In the genomic region with DNA sequence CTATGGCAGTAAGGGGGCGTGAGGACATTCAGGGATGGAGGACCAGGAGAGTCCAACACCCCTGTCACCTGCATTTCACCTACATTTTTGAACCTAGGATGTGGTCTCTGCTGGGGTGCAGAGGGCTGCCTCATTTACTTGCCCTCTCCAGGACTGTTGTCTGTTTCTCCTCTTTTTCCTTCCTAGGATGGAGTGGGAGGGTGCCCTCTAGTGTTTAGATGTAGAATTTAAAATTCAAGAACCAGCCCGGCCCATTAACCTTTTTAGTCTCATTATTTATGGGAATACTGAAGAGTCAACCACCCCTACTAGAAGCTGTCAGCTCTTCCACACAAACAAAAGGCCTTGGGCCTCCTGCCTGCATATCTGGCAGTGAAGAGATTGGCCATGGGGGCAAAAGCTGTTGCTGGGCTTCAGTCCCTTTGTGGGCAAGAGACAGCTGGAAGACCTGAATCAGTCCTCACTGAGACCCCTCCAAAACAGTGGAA, we compare ENCODE assay signal across 8 cellular contexts. TPM values are rescaled to one million over a fixed set of nuclear protein-coding genes. Genes with fewer than 3 reads are reported as not detected.
A peak's percentile ranks its signal among the peaks of the same experiment; 100 is the strongest.
DNase-seq lines count a peak whose midpoint lies in the region; ATAC-seq and TF ChIP-seq lines count a peak whose summit lies in the region.

No MANE protein-coding gene starts in this region.

- H3K27ac ChIP-seq in H9 (ENCODE audit: insufficient read length, low read depth, low read length): no peak overlapping the region
- no peak overlapping the region for H3K27ac ChIP-seq in neural progenitor cell

- no peak overlapping the region for H2BK20ac ChIP-seq in H9 (ENCODE audit: low read depth, low read length, poor library complexity, severe bottlenecking)

- no peak overlapping the region for H2BK120ac ChIP-seq in H9 (ENCODE audit: low read depth, low read length, poor library complexity, severe bottlenecking)

- DNase-seq in D341Med (ENCODE audit: low spot score) (peak; percentile 77), H9 (no peak), OCI-M1 (lab: John Stamatoyannopoulos, UW) (peak; percentile 69), neural progenitor cell (ENCODE audit: low spot score) (peak; percentile 68)
- peak in 2 of 3 experiments; percentile 22 to 24 for DNase-seq in effector memory CD8-positive, alpha-beta T cell

- H3K27me3 Mint-ChIP-seq in H9 (ENCODE audit: low read depth) (no peaks in the 10 kb centered on the region; the same call in 1 of the 2 replicates), neural progenitor cell (ENCODE audit: insufficient read depth, low read depth) (peaks cover 17% of the 10 kb centered on the region)
- peaks cover 15 to 31% of the 10 kb centered on the region in 2 donors for H3K27me3 Mint-ChIP-seq in effector memory CD8-positive, alpha-beta T cell

- no peaks in the 10 kb centered on the region for H3K9me3 ChIP-seq in H9 (ENCODE audit: control insufficient read depth, low read depth, low read length)
- no peaks in the 10 kb centered on the region for H3K9me3 ChIP-seq in neural progenitor cell (ENCODE audit: low read depth)

- peaks cover 21% of the 10 kb centered on the region for H3F3A ChIP-seq in neural progenitor cell (ENCODE audit: low read depth)

- no peak overlapping the region for H4K8ac ChIP-seq in H9 (replicated peaks; ENCODE audit: insufficient read length, low read depth, low read length)

- H3K36me3 ChIP-seq in neural progenitor cell: no peaks in the 10 kb centered on the region

- no peak overlapping the region for H3K18ac ChIP-seq in H9 (ENCODE audit: insufficient read length, low read depth, low read length)

- WGBS in H9 (ENCODE audit: extremely low coverage, insufficient read length, low lambda C conversion rate): no CpG with 5 or more reads among the region's 2 CpGs

- no peaks in the 10 kb centered on the region; a peak in 1 of 5 replicates for H3K9me3 Mint-ChIP-seq in H9
- H3K9me3 Mint-ChIP-seq in effector memory CD8-positive, alpha-beta T cell: no peaks in the 10 kb centered on the region
- no peaks in the 10 kb centered on the region for H3K9me3 Mint-ChIP-seq in neural progenitor cell

- H4K5ac ChIP-seq in H9 (ENCODE audit: insufficient read length, low read depth, low read length): no peak overlapping the region

- H3K14ac ChIP-seq in H9 (ENCODE audit: insufficient read depth, low read length): no peak overlapping the region

- H3K27ac Mint-ChIP-seq in H9 (no peak overlapping the region; a peak in 2 of 7 replicates), neural progenitor cell (no peak overlapping the region)
- no peak overlapping the region for H3K27ac Mint-ChIP-seq in effector memory CD8-positive, alpha-beta T cell

- H3K79me2 ChIP-seq in H9 (ENCODE audit: insufficient read depth, low read length) (no peaks in the 10 kb centered on the region; the same call in 1 of the 2 replicates), neural progenitor cell (ENCODE audit: low read depth) (peaks cover 20% of the 10 kb centered on the region)

- ATAC-seq in effector memory CD8-positive, alpha-beta T cell (replicated peaks): no peak
- ATAC-seq in GM21717 (IDR thresholded peaks at IDR 0.05; ENCODE audit: unreplicated experiment) (no peak), HG03520 (IDR thresholded peaks at IDR 0.05; ENCODE audit: unreplicated experiment) (no peak), esophagus mucosa (no peak)

- TF ChIP-seq CTCF in H9 (conservative IDR thresholded peaks at IDR 0.05): peak; percentile 87
- peak; percentile 85 for TF ChIP-seq CTCF in neural progenitor cell (IDR thresholded peaks at IDR 0.05)

- no peak overlapping the region for H2BK5ac ChIP-seq in H9 (ENCODE audit: insufficient read length, low read length)

- H3K9ac ChIP-seq in H9 (ENCODE audit: extremely low read depth, insufficient read length, low read length): no peak overlapping the region
- H3K9ac ChIP-seq in neural progenitor cell: no peak overlapping the region

- H2AK5ac ChIP-seq in H9 (ENCODE audit: insufficient read length, low read length): no peak overlapping the region

- H3K4me2 ChIP-seq in H9 (ENCODE audit: insufficient read depth, insufficient read length, low read length) (no peak overlapping the region), neural progenitor cell (no peak overlapping the region)

- H2BK12ac ChIP-seq in H9 (ENCODE audit: insufficient read length, low read depth, low read length): no peak overlapping the region

- H3K36me3 Mint-ChIP-seq in H9 (ENCODE audit: insufficient read depth in 1 of 3, low read depth in 3 of 3): no peaks in the 10 kb centered on the region; a peak in 2 of 7 replicates
- no peaks in the 10 kb centered on the region for H3K36me3 Mint-ChIP-seq in effector memory CD8-positive, alpha-beta T cell (ENCODE audit: insufficient read depth)
- no peaks in the 10 kb centered on the region for H3K36me3 Mint-ChIP-seq in neural progenitor cell

- no peak overlapping the region for H4K91ac ChIP-seq in H9 (ENCODE audit: insufficient read length, low read depth, low read length)

- H3K4ac ChIP-seq in H9 (ENCODE audit: low read depth, low read length): no peak overlapping the region

- H2AFZ ChIP-seq in H9 (ENCODE audit: low read length) (no peak overlapping the region), neural progenitor cell (replicated peaks) (no peak overlapping the region)

- no peak overlapping the region for H3K4me3 ChIP-seq in neural progenitor cell

- H3K4me1 ChIP-seq in H9 (ENCODE audit: insufficient read depth, low read length) (peaks cover 24% of the 10 kb centered on the region; the same call in 1 of the 2 replicates), neural progenitor cell (peaks cover 24% of the 10 kb centered on the region)

- no peaks in the 10 kb centered on the region for H3K79me1 ChIP-seq in H9 (ENCODE audit: insufficient read depth, low read depth, low read length, poor library complexity, severe bottlenecking)

- H3K27me3 ChIP-seq in H9 (ENCODE audit: insufficient read depth, low read length): no peaks in the 10 kb centered on the region
- no peaks in the 10 kb centered on the region for H3K27me3 ChIP-seq in neural progenitor cell

- H3K4me3 Mint-ChIP-seq in H9 (no peak overlapping the region), neural progenitor cell (peak overlapping the region; percentile 25)
- H3K4me3 Mint-ChIP-seq in effector memory CD8-positive, alpha-beta T cell: no peak overlapping the region

- no peak overlapping the region for H3K23ac ChIP-seq in H9 (ENCODE audit: insufficient read length, low read depth, low read length)

- no peak overlapping the region for H3T11ph ChIP-seq in H9 (ENCODE audit: low read length)

- H2BK15ac ChIP-seq in H9 (ENCODE audit: low read depth, low read length): no peak overlapping the region

- peaks cover 8% of the 10 kb centered on the region for H3K23me2 ChIP-seq in H9 (ENCODE audit: insufficient read length, low read depth, low read length, poor library complexity, severe bottlenecking)

- H4K20me1 ChIP-seq in H9 (ENCODE audit: control insufficient read depth, insufficient read depth, insufficient read length) (no peaks in the 10 kb centered on the region), neural progenitor cell (ENCODE audit: low read depth) (peaks cover 18% of the 10 kb centered on the region)

- no peak overlapping the region for H3K56ac ChIP-seq in H9 (ENCODE audit: insufficient read length, low read depth, low read length)

- H3K4me1 Mint-ChIP-seq in H9 (peaks cover 66 to 75% of the 10 kb centered on the region in 2 experiments), neural progenitor cell (peaks cover 39% of the 10 kb centered on the region)
- H3K4me1 Mint-ChIP-seq in effector memory CD8-positive, alpha-beta T cell (ENCODE audit: low read depth in 2 of 2): peaks cover 23 to 27% of the 10 kb centered on the region in 2 donors

RNA-seq across cellular contexts. Expression of a gene that starts 2.5 kb away (rescaled TPM):
- total RNA-seq in H9 (2021) (48.2 and 51.3 TPM in 2 replicates), neural progenitor cell (ENCODE audit: low replicate concordance) (21.5 and 54.9 TPM in 2 replicates), esophagus mucosa (28.0 TPM)

RNA-seq across cellular contexts. Expression of a gene that starts 7.7 kb away (rescaled TPM):
- total RNA-seq in H9 (2021) (14.7 and 15.5 TPM in 2 replicates), neural progenitor cell (ENCODE audit: low replicate concordance) (0.90 TPM in 1 of 2 replicates, not detected in the other), esophagus mucosa (1.6 TPM)

RNA-seq across cellular contexts. Expression of a gene that starts 26.7 kb away (rescaled TPM):
- not detected in 2 replicates for total RNA-seq in H9 (2021)
- not detected in 2 replicates for total RNA-seq in neural progenitor cell (ENCODE audit: low replicate concordance)
- total RNA-seq in esophagus mucosa: not detected

RNA-seq across cellular contexts. Expression of a gene that starts 30.7 kb away (rescaled TPM):
- total RNA-seq in H9 (2021) (2.1 and 2.5 TPM in 2 replicates), neural progenitor cell (ENCODE audit: low replicate concordance) (0.19 and 1.3 TPM in 2 replicates), esophagus mucosa (0.40 TPM)

RNA-seq across cellular contexts. Expression of a gene that starts 33.8 kb away (rescaled TPM):
- total RNA-seq in H9 (2021) (2.1 and 2.3 TPM in 2 replicates), neural progenitor cell (ENCODE audit: low replicate concordance) (0.28 TPM in 1 of 2 replicates, not detected in the other), esophagus mucosa (1.1 TPM)
